13 cellular contexts compared by ENCODE assay signal in the genomic region with DNA sequence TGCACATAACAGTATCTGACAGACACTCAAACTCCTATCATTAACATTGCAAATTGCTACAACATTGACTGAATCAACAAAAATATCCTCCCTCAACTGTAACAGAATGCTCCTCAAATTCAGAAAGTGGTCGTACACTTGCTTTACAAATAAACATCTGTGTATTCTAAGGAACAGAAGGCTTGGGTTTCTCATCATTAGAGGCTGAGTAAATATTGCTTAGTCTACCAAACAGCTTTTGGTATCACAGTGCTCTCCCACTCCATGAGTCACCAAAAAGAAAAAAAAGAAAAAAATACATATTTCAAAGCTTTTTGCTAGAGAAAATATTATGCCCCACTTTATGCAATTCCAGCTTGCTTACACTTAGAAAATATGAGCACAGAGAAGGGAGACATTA. TPM values are rescaled to one million over a fixed set of nuclear protein-coding genes. Genes with fewer than 3 reads are reported as not detected.
DNase-seq lines count a peak whose midpoint lies in the region; ATAC-seq, FAIRE-seq and TF ChIP-seq lines count a peak whose summit lies in the region.
"Had no signal": no experiment of that assay in that cellular context is flagged by ENCODE, and none has a peak within 500 bp of the region (broad histone marks: within the 10 kb centered on the region; RNA-seq: fewer than 3 reads in every experiment).

No MANE protein-coding gene starts in this region.

- no peaks in the 10 kb centered on the region for H3K36me3 ChIP-seq in ascending aorta
- H3K36me3 ChIP-seq: upper lobe of left lung had no signal

- no peak for TF ChIP-seq CTCF in ascending aorta (IDR thresholded peaks at IDR 0.05)

- peak; percentile 24 for ATAC-seq in left ventricle myocardium superior

- H3K4me3 ChIP-seq in ascending aorta: peak overlapping the region; percentile 19 to 35
- H3K4me3 ChIP-seq: PC-9, upper lobe of left lung had no signal

- FAIRE-seq in islet of Langerhans (lab: Jason Lieb, UNC) (peak; percentile 94), RCC 7860 (lab: Jason Lieb, UNC) (no peak)
- FAIRE-seq: GM18507 had no signal

- H3K27ac ChIP-seq in ascending aorta: peak overlapping the region; percentile 40 to 62
- H3K27ac ChIP-seq: PC-9 had no signal

- peaks cover 10 to 68% of the 10 kb centered on the region in 2 donors for H3K4me1 ChIP-seq in ascending aorta

- intact Hi-C loops in left ventricle myocardium superior (cut with micrococcal nuclease): no loop called here
- intact Hi-C loops in cardiac septum (cut with DNase I): no loop called here
- intact Hi-C loops in ascending aorta (cut with DNase I): loop anchor here (2.0 kb wide), 1 partner anchor 22 kb away; no protein-coding TSS in a partner anchor

- H3K9me3 ChIP-seq in ascending aorta: no peaks in the 10 kb centered on the region
- H3K9me3 ChIP-seq: upper lobe of left lung had no signal

- DNase-seq in left ventricle myocardium superior: no peak
- DNase-seq in cardiac septum (ENCODE audit: low spot score): no peak
- no peak for DNase-seq in ascending aorta (ENCODE audit: low spot score in 2 of 2)
- no peak for DNase-seq in RCC 7860 (ENCODE audit: low spot score)
- DNase-seq in RPMI8226: no peak
- no peak for DNase-seq in effector CD4-positive, alpha-beta T cell
- no peak for DNase-seq in mucosa of gallbladder (ENCODE audit: low spot score)
- DNase-seq: activated CD8-positive, alpha-beta memory T cell treated with anti-CD3 and anti-CD28 coated beads for 24 hours; activated naive CD8-positive, alpha-beta T cell treated with anti-CD3 and anti-CD28 coated beads for 36 hours; PC-9 had no signal

- no peaks in the 10 kb centered on the region for H3K27me3 ChIP-seq in ascending aorta
- H3K27me3 ChIP-seq: upper lobe of left lung had no signal

RNA-seq across cellular contexts. Expression of gene FERMT2, which starts 23.9 kb away (rescaled TPM):
- total RNA-seq in left ventricle myocardium superior: 116 TPM
- 156 TPM for total RNA-seq in cardiac septum
- total RNA-seq in ascending aorta: 101 TPM
- total RNA-seq in mucosa of gallbladder: 125 TPM
